8 cellular contexts compared by ENCODE assay signal in genomic region chr11:65888163-65888814, GRCh38. TPM values are rescaled to one million over a fixed set of nuclear protein-coding genes. Genes with fewer than 3 reads are reported as not detected.
DNase-seq lines count a peak whose midpoint lies in the region; ATAC-seq and TF ChIP-seq lines count a peak whose summit lies in the region.

FIBP (minus strand) TSS chr11:65888471; CDS start chr11:65888418, 53 bp downstream.

- intact Hi-C loops in cardiac septum (cut with DNase I) (loop anchor here (1.0 to 2.0 kb wide), 4 partner anchors 15 to 73 kb away; partner anchors contain the start of genes C11orf68, DRAP1, EFEMP2 and MUS81), transverse colon (cut with DNase I; ENCODE audit: low total_unique reads) (loop anchor here (2.0 kb wide), 1 partner anchor 31 kb away; the partner anchor contains the start of genes C11orf68 and DRAP1)

- peaks cover 47% of the 10 kb centered on the region for H3K4me1 ChIP-seq in adipocyte (ENCODE audit: control insufficient read depth, insufficient read depth, low read length)
- H3K4me1 ChIP-seq in transverse colon = peaks cover 36 to 70% (median 55%) of the 10 kb centered on the region in 4 donors

- H3K36me3 ChIP-seq in adipocyte (ENCODE audit: control insufficient read depth, insufficient read depth, low read length, severe bottlenecking) (peaks cover 47% of the 10 kb centered on the region), transverse colon (peaks cover 0 to 4% (median 0%) of the 10 kb centered on the region in 4 donors)

- TF ChIP-seq POLR2A in transverse colon (IDR thresholded peaks at IDR 0.05) = peak; percentile 94

- peak; percentile 50 for ATAC-seq in HG02678 (IDR thresholded peaks at IDR 0.05; ENCODE audit: unreplicated experiment)

- TF ChIP-seq CTCF in transverse colon (IDR thresholded peaks at IDR 0.05) = peak; percentile 77 to 99 (median 87)

- H3K27me3 ChIP-seq in adipocyte (replicated peaks; ENCODE audit: control insufficient read depth, insufficient read depth, low read length) (no peaks in the 10 kb centered on the region), transverse colon (no peaks in the 10 kb centered on the region)

- DNase-seq in NCI-H1436 treated with DMSO at 0.1 percent for 48 hours (lab: John Stamatoyannopoulos, UW) (peak; percentile 73), T follicular helper cell (ENCODE audit: low read depth) (peak; percentile 94), adipocyte (ENCODE audit: low read depth) (peak; percentile 99), cardiac septum (ENCODE audit: low spot score) (peak; percentile 99), pons (ENCODE audit: low spot score) (peak; percentile 97), transverse colon (peak; percentile 98)

- H3K9ac ChIP-seq in adipocyte (ENCODE audit: low read length) = peak within 1 kb of the TSS; percentile 99

- in situ Hi-C loops in transverse colon (cut with MboI; ENCODE audit: low pct_ligation_motif_present in 1 of 4, low pct_unique_long_range_greater_than_20kb in 1 of 4, low sequenced_read_pairs in 3 of 4) = loop anchor here in 3 of 4 donors (10.0 to 25.0 kb wide), 2 partner anchors 97 to 99 kb away; no protein-coding TSS in a partner anchor

- H3K27ac ChIP-seq in transverse colon = peak within 1 kb of the TSS; percentile 95 to 99 (median 97)

- no peaks in the 10 kb centered on the region for H3K9me3 ChIP-seq in adipocyte (ENCODE audit: control insufficient read depth, low read length)
- no peaks in the 10 kb centered on the region for H3K9me3 ChIP-seq in transverse colon

- no peak for TF ChIP-seq EP300 in transverse colon (IDR thresholded peaks at IDR 0.05; ENCODE audit: low read depth)

- H3K4me3 ChIP-seq in GM08714 (ENCODE audit: low read length) (peak within 1 kb of the TSS; percentile 82), adipocyte (ENCODE audit: low read length) (peak within 1 kb of the TSS; percentile 89), transverse colon (peak within 1 kb of the TSS; percentile 50 to 79 (median 54))

- 0 to 1% methylated on average over 3 to 53 of the region's 57 CpGs for WGBS in transverse colon (ENCODE audit: low coverage in 1 of 2), 2 donors

RNA-seq across cellular contexts. Expression of gene FIBP, which starts in this region (rescaled TPM):
- total RNA-seq in cardiac septum = 62.6 TPM
- total RNA-seq in transverse colon = 10 to 100 TPM; 53.4 to 82.6 (median 75.9) TPM

Comparison
In these comparisons a context has a peak if more than half of its experiments do, and no peak if none do; other contexts are left out.
1. Peak in every context shown above with its lines: DNase-seq, ATAC-seq, H3K4me3 ChIP-seq and H3K27ac ChIP-seq.